Comparison of ENCODE assay signal across 8 cellular contexts in the genomic region with DNA sequence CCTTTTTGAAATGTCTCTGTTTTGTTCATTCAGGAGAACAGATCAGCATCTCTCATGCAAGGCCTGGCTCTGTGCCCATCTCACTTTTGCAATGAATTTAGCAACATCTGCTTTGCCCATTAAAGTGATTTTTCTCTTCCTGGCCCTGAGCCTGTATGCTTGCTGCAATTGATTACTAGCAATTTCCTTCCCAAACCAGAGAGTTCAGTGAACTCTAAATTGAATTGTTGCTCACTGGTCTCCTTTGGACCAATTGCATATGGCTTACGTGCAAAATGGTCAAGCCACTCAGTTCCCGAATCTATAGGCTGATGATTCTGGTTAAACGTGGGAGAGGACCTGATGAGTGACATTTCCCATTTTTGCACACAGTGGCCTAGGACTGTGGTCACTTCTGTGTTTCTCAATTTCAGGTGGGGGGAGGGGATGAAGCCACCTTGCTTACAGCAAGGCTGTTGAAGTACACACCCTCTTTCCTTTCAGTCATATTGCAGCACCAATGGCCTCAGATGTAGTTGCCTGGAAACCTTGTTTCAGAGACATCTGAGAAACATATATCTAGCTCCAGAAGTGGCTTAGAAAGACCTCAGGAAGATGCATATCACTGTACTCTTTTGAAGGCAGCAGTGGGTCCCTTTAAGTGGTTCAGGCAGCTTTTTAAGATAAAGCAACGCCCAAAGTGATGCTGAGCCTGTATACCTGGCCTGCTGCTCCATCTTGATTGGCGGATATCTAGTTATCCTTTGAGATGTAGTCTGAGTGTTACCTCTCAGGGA.
DNase-seq lines count a peak whose midpoint lies in the region; ATAC-seq, FAIRE-seq and TF ChIP-seq lines count a peak whose summit lies in the region.

No MANE protein-coding gene starts in this region.

- no peak for TF ChIP-seq CTCF in BE2C (IDR thresholded peaks at IDR 0.05; ENCODE audit: low read depth, low read length)
- TF ChIP-seq CTCF in fibroblast of villous mesenchyme (IDR thresholded peaks at IDR 0.05; ENCODE audit: insufficient read depth, low read depth, low read length) = no peak

- no peak for FAIRE-seq in urothelium cell line (lab: Jason Lieb, UNC)

- H3K4me1 ChIP-seq in BE2C (peaks cover 31% of the 10 kb centered on the region), thymus (ENCODE audit: control insufficient read depth, insufficient read depth, low read length) (peaks cover 34% of the 10 kb centered on the region)

- WGBS in thymus = 46% methylated on average over 5 of the region's 5 CpGs

- in situ Hi-C loops in GM18951 (cut with MboI; ENCODE audit: low sequenced_read_pairs, unreplicated experiment) = no loop called here

- peak; percentile 82 for DNase-seq in BE2C
- DNase-seq in T follicular helper cell (ENCODE audit: low read depth) = peak; percentile 24
- DNase-seq in fibroblast of villous mesenchyme (ENCODE audit: low read depth) = peak; percentile 86
- DNase-seq in glomerular visceral epithelial cell (ENCODE audit: extremely low spot score) = no peak
- no peak for DNase-seq in urothelium cell line (ENCODE audit: low spot score)

- H3K27me3 ChIP-seq in BE2C (no peaks in the 10 kb centered on the region), thymus (ENCODE audit: control insufficient read depth, insufficient read depth) (no peaks in the 10 kb centered on the region)

- ATAC-seq in HG03097 (IDR thresholded peaks at IDR 0.05; ENCODE audit: low FRiP score, unreplicated experiment) = peak; percentile 34

- H3K36me3 ChIP-seq in BE2C (no peaks in the 10 kb centered on the region), thymus (ENCODE audit: control insufficient read depth, insufficient read depth) (no peaks in the 10 kb centered on the region)

- H3K27ac ChIP-seq in thymus (ENCODE audit: low read depth) = peak overlapping the region; percentile 47

- H3K4me3 ChIP-seq in BE2C (ENCODE audit: low read depth, low read length) (peak overlapping the region; percentile 24), fibroblast of villous mesenchyme (ENCODE audit: low read depth, low read length) (no peak overlapping the region), thymus (ENCODE audit: low read length) (no peak overlapping the region)

- TF ChIP-seq POLR2A in GM18951 (IDR thresholded peaks at IDR 0.05; ENCODE audit: extremely low read depth, insufficient read depth, insufficient read length) = peak; percentile 47

- H3K9me3 ChIP-seq in BE2C (no peaks in the 10 kb centered on the region), thymus (ENCODE audit: control insufficient read depth) (no peaks in the 10 kb centered on the region)

Comparison
In these comparisons a context has a peak if more than half of its experiments do, and no peak if none do; other contexts are left out.
1. DNase-seq: peak in BE2C (single experiment), T follicular helper cell (single experiment) and fibroblast of villous mesenchyme (single experiment); none in glomerular visceral epithelial cell (single experiment) and urothelium cell line (single experiment).